In the genomic region with DNA sequence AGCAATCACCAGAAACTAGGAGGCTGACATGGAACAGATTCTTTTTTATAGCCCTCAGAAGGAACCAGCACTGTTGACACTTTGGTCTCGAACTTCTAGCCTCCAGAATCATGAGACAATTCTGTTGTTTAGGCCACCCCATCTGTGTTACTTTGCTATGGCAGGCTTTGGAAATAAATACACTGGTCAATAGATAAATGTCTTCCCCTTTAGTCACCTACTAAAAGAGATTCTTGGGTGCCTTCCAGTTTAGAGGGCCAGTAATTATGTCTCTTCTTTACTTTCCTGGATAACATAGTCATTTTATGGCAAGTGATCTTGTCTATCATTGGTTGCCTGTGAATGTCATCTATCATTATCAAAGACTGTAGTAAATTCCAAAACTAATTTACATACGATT, we compare ENCODE assay signal across 7 cellular contexts. TPM values are rescaled to one million over a fixed set of nuclear protein-coding genes. Genes with fewer than 3 reads are reported as not detected.
DNase-seq lines count a peak whose midpoint lies in the region.
"Not testable (repeated sequence)": the region's sequence is repeated elsewhere in the genome, so short reads cannot be mapped to it uniquely, and the experiment has no call there.

No MANE protein-coding gene starts in this region.

- H3K36me3 ChIP-seq in mesenchymal stem cell (ENCODE audit: control insufficient read depth in 1 of 2, insufficient read depth in 2 of 2, low read depth in 1 of 2, low read length in 2 of 2) = not testable (repeated sequence)

- H3K4me1 ChIP-seq in mesenchymal stem cell (ENCODE audit: control insufficient read depth, insufficient read depth, low read depth, low read length) = not testable (repeated sequence)

- H3K4me2 ChIP-seq in mesenchymal stem cell (ENCODE audit: low read length, poor library complexity, severe bottlenecking) = not testable (repeated sequence)

- not testable (repeated sequence) for H4K91ac ChIP-seq in mesenchymal stem cell (ENCODE audit: low read length)

- DNase-seq in AG08395 (ENCODE audit: low spot score) = peak; percentile 28
- DNase-seq in ELR (ENCODE audit: low read depth) = peak; percentile 64
- DNase-seq in HS-5 (ENCODE audit: low read depth) = peak; percentile 54
- DNase-seq in RPMI7951 (ENCODE audit: low read depth) = peak; percentile 39
- DNase-seq in astrocyte of the hippocampus (ENCODE audit: low read depth, low spot score) = peak; percentile 31
- peak; percentile 50 for DNase-seq in fibroblast of peridontal ligament (ENCODE audit: extremely low read depth)
- DNase-seq in mesenchymal stem cell = peak; percentile 19

- H2BK120ac ChIP-seq in mesenchymal stem cell (ENCODE audit: low read depth, low read length) = not testable (repeated sequence)

- H3K27me3 ChIP-seq in mesenchymal stem cell (ENCODE audit: control insufficient read depth in 1 of 2, insufficient read depth in 1 of 2, low read length in 2 of 2) = not testable (repeated sequence)

- H3K4ac ChIP-seq in mesenchymal stem cell (ENCODE audit: low read depth in 1 of 2, low read length in 2 of 2) = not testable (repeated sequence)

- H3K27ac ChIP-seq in mesenchymal stem cell (ENCODE audit: low read length, poor library complexity, severe bottlenecking) = not testable (repeated sequence)

- not testable (repeated sequence) for H3K9me3 ChIP-seq in mesenchymal stem cell (ENCODE audit: control insufficient read depth, low read length)

- H2BK12ac ChIP-seq in mesenchymal stem cell (ENCODE audit: low read length in 2 of 2) = not testable (repeated sequence)

- not testable (repeated sequence) for H4K8ac ChIP-seq in mesenchymal stem cell (ENCODE audit: low read length)

- H3K23ac ChIP-seq in mesenchymal stem cell (ENCODE audit: low read length in 2 of 2) = not testable (repeated sequence)

- not testable (repeated sequence) for H3K14ac ChIP-seq in mesenchymal stem cell (ENCODE audit: low read length in 2 of 2)

- H3K79me1 ChIP-seq in mesenchymal stem cell (replicated peaks; ENCODE audit: low read length, poor library complexity, severe bottlenecking) = not testable (repeated sequence)

- H3K9ac ChIP-seq in mesenchymal stem cell (ENCODE audit: low read length) = peak overlapping the region; percentile 22

- not testable (repeated sequence) for H3K18ac ChIP-seq in mesenchymal stem cell (ENCODE audit: low read depth in 1 of 2, low read length in 2 of 2)

- H2AFZ ChIP-seq in mesenchymal stem cell (ENCODE audit: low read depth, low read length) = not testable (repeated sequence)

- WGBS in mesenchymal stem cell = no CpG with 5 or more reads among the region's 2 CpGs

- H2BK5ac ChIP-seq in mesenchymal stem cell (ENCODE audit: low read depth, low read length, poor library complexity, severe bottlenecking) = not testable (repeated sequence)

- H2AK5ac ChIP-seq in mesenchymal stem cell (ENCODE audit: low read length, severe bottlenecking) = not testable (repeated sequence)

- not testable (repeated sequence) for H3K4me3 ChIP-seq in mesenchymal stem cell (ENCODE audit: insufficient read depth in 1 of 2, low read depth in 1 of 2, low read length in 2 of 2)

- not testable (repeated sequence) for H2BK15ac ChIP-seq in mesenchymal stem cell (ENCODE audit: low read depth, poor library complexity, severe bottlenecking)

RNA-seq across cellular contexts. Expression of a gene that starts 27.0 kb away (rescaled TPM):
- total RNA-seq in RPMI7951 (2014; rRNA removed; shearing (Covaris generic)) = 3.2 and 6.6 TPM in 2 replicates
- 3.4 TPM for polyA plus RNA-seq in mesenchymal stem cell (2013, experiment 1 of 2)
- polyA plus RNA-seq in mesenchymal stem cell (2013, experiment 2 of 2) = 3.8 TPM
